ENCODE assay signal across 1 cellular context in genomic region chr11:577611-577894, GRCh38.
TF ChIP-seq lines count a peak whose summit lies in the region.

No MANE protein-coding gene starts in this region.

TF ChIP-seq in HepG2, 621 proteins besides CTCF, POLR2A, EP300 and RAD21:
- TF ChIP-seq PHF20 (CRISPR knock-in tag; IDR thresholded peaks at IDR 0.05) (0 out of 2 replicates have a peak, but pooled peaks have one; percentile 18), ZSCAN5A (CRISPR knock-in tag; IDR thresholded peaks at IDR 0.05; ENCODE audit: borderline replicate concordance) (no peak), ZNF18 (CRISPR knock-in tag; IDR thresholded peaks at IDR 0.05; ENCODE audit: insufficient replicate concordance) (no peak), ASH2L (IDR thresholded peaks at IDR 0.05; ENCODE audit: insufficient read length, low read depth, low read length) (peak; percentile 33), MXD3 (CRISPR knock-in tag; IDR thresholded peaks at IDR 0.05) (0 out of 2 replicates have a peak, but pooled peaks have one; percentile 25), SAP130 (CRISPR knock-in tag; IDR thresholded peaks at IDR 0.05; ENCODE audit: low read depth) (no peak), TFDP1 (CRISPR knock-in tag; IDR thresholded peaks at IDR 0.05; ENCODE audit: borderline replicate concordance) (no peak), ZNF747 (CRISPR knock-in tag; IDR thresholded peaks at IDR 0.05; ENCODE audit: borderline replicate concordance) (no peak), HOXA5 (CRISPR knock-in tag; IDR thresholded peaks at IDR 0.05) (no peak), EEA1 (CRISPR knock-in tag; IDR thresholded peaks at IDR 0.05; ENCODE audit: borderline replicate concordance) (no peak), RNF219 (CRISPR knock-in tag; IDR thresholded peaks at IDR 0.05) (no peak)
